ENCODE assay signal across 9 cellular contexts in the genomic region with DNA sequence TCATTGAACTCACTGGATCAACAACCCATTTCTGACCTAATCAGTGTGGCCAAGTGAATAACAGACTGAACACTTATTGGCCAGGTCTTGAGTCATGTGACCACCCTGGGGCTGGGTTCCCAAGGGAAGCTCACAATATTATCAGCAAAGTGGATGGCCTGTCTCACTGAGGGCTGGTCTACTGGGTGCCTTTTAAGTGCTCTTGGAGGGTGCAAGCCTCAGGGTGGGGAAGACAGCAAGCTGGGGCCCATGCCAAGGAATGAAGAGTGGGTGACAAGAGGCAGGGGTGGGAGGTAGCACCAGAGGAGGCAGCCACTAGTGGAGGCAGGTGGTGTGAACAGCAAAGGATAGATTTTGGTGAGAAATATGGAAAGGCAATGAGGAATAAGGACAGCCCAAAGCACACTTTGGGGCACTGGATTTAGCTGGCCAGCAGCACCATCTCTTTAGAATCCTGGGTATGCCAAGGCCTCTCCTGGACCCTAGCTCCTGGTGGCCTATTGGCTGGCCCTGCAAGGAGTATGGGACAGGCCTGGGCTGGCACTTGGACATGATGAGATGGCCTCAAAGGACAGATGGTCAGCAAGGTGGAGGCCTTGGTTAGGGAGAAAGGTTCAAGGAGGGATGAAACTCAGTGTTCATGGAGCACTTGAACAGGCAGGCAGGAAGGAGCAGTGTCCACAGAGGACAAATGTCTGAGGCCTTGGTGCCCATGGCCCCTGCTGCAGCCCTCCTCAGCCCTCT. TPM values are rescaled to one million over a fixed set of nuclear protein-coding genes. Genes with fewer than 3 reads are reported as not detected.
A peak's percentile ranks its signal among the peaks of the same experiment; 100 is the strongest.
DNase-seq lines count a peak whose midpoint lies in the region; ATAC-seq and TF ChIP-seq lines count a peak whose summit lies in the region.
"Had no signal": no experiment of that assay in that cellular context is flagged by ENCODE, and none has a peak within 500 bp of the region (broad histone marks: within the 10 kb centered on the region; RNA-seq: fewer than 3 reads in every experiment).

No MANE protein-coding gene starts in this region.

- H3K4me3 Mint-ChIP-seq in activated CD4-positive, alpha-beta T cell treated with anti-CD3 and anti-CD28 coated beads for 36 hours = peak overlapping the region; percentile 11

- peaks cover 5% of the 10 kb centered on the region for H3K36me3 Mint-ChIP-seq in activated CD4-positive, alpha-beta T cell treated with anti-CD3 and anti-CD28 coated beads for 36 hours (ENCODE audit: low read depth)

- no peak for TF ChIP-seq CTCF in Peyer's patch (IDR thresholded peaks at IDR 0.05)
- TF ChIP-seq CTCF in spleen (IDR thresholded peaks at IDR 0.05 in 8 of 11, conservative IDR thresholded peaks at IDR 0.05 in 3 of 11) = no peak

- DNase-seq in activated CD4-positive, alpha-beta T cell treated with anti-CD3 and anti-CD28 coated beads for 36 hours = peak; percentile 30
- DNase-seq in activated CD4-positive, alpha-beta T cell treated with anti-CD3 and anti-CD28 coated beads for 1 hour = no peak
- DNase-seq in Peyer's patch (no peak), erythroblast (lab: John Stamatoyannopoulos, UW) (peak; percentile 44 to 52), spleen (no peak), occipital lobe (lab: John Stamatoyannopoulos, UW) (no peak), COR-L47 (lab: John Stamatoyannopoulos, UW) (no peak)

- H3K4me3 ChIP-seq in Peyer's patch (no peak overlapping the region), spleen (no peak overlapping the region)

- H3K27ac ChIP-seq in Peyer's patch (peak overlapping the region; percentile 78 to 90 (median 88)), spleen (peak overlapping the region in 5 of 8 donors; percentile 15 to 92 (median 85))

- CTCF ChIA-PET in activated CD4-positive, alpha-beta T cell treated with anti-CD3 and anti-CD28 coated beads for 36 hours (lab: Charles Lee) = interaction anchor here (0.5 to 0.7 kb wide), 3 partner anchors 79 to 667 kb away, joined by 3 to 5 read pairs (median 3); partner anchors contain the start of gene ISY1

- no peaks in the 10 kb centered on the region for H3K9me3 ChIP-seq in Peyer's patch
- H3K9me3 ChIP-seq in spleen = no peaks in the 10 kb centered on the region

- no peaks in the 10 kb centered on the region for H3K27me3 Mint-ChIP-seq in activated CD4-positive, alpha-beta T cell treated with anti-CD3 and anti-CD28 coated beads for 36 hours

- H3K9me3 Mint-ChIP-seq in activated CD4-positive, alpha-beta T cell treated with anti-CD3 and anti-CD28 coated beads for 36 hours (ENCODE audit: low read depth) = no peaks in the 10 kb centered on the region

- no peak for ATAC-seq in activated CD4-positive, alpha-beta T cell treated with anti-CD3 and anti-CD28 coated beads for 36 hours
- ATAC-seq in HG03460 (IDR thresholded peaks at IDR 0.05; ENCODE audit: unreplicated experiment) = no peak
- ATAC-seq: PC-3 had no signal

- POLR2A ChIA-PET in activated CD4-positive, alpha-beta T cell treated with anti-CD3 and anti-CD28 coated beads for 36 hours (lab: Charles Lee) = interaction anchor here (0.5 to 1.4 kb wide), 4 partner anchors 22 to 126 kb away, joined by 3 to 5 read pairs (median 3); no protein-coding TSS in a partner anchor

- H3K36me3 ChIP-seq in Peyer's patch (no peaks in the 10 kb centered on the region), spleen (no peaks in the 10 kb centered on the region)

- no peaks in the 10 kb centered on the region for H3K27me3 ChIP-seq in Peyer's patch
- H3K27me3 ChIP-seq in spleen (replicated peaks in 1 of 7) = peaks cover 0 to under 1% (median 0%) of the 10 kb centered on the region in 7 donors

- peaks cover 32% of the 10 kb centered on the region for H3K4me1 Mint-ChIP-seq in activated CD4-positive, alpha-beta T cell treated with anti-CD3 and anti-CD28 coated beads for 36 hours

- H3K27ac Mint-ChIP-seq in activated CD4-positive, alpha-beta T cell treated with anti-CD3 and anti-CD28 coated beads for 36 hours = peak overlapping the region; percentile 66

- TF ChIP-seq POLR2A in Peyer's patch (IDR thresholded peaks at IDR 0.05) (no peak), erythroblast (IDR thresholded peaks at IDR 0.05; ENCODE audit: low read length) (no peak), spleen (IDR thresholded peaks at IDR 0.05) (peak in 1 of 3 donors; percentile 5)

- H3K4me1 ChIP-seq in Peyer's patch = peaks cover 3 to 24% (median 15%) of the 10 kb centered on the region in 4 donors
- peaks cover 10 to 51% (median 36%) of the 10 kb centered on the region in 6 donors for H3K4me1 ChIP-seq in spleen

- intact Hi-C loops in activated CD4-positive, alpha-beta T cell treated with anti-CD3 and anti-CD28 coated beads for 36 hours (cut with DNase I, micrococcal nuclease) = loop anchor here in 1 of 2 experiments (10.0 kb wide), 1 partner anchor 782 kb away; no protein-coding TSS in a partner anchor
- intact Hi-C loops in spleen (cut with DNase I; ENCODE audit: low total_unique reads) = no loop called here

RNA-seq across cellular contexts. Expression of gene HMCES, which starts 34.2 kb away (rescaled TPM):
- total RNA-seq in activated CD4-positive, alpha-beta T cell treated with anti-CD3 and anti-CD28 coated beads for 36 hours = 10 to 100 TPM; 43.1 to 56.7 TPM
- total RNA-seq in Peyer's patch (10 to 100 TPM; 22.2 to 29.7 (median 24.2) TPM), spleen (10 to 100 TPM; 24.0 to 31.9 (median 30.7) TPM), occipital lobe (17.0 TPM)
- 10 to 100 TPM; 16.1 to 60.7 (median 18.8) TPM for polyA plus RNA-seq in spleen

Comparison
In these comparisons a context has a peak if more than half of its experiments do, and no peak if none do; other contexts are left out.
1. DNase-seq: peak in activated CD4-positive, alpha-beta T cell treated with anti-CD3 and anti-CD28 coated beads for 36 hours (single experiment) and erythroblast (2 of 2); none in activated CD4-positive, alpha-beta T cell treated with anti-CD3 and anti-CD28 coated beads for 1 hour (single experiment), Peyer's patch (0 of 3), spleen (single experiment), occipital lobe (single experiment) and COR-L47 (single experiment).